ENCODE assay signal across 8 cellular contexts in the genomic region with DNA sequence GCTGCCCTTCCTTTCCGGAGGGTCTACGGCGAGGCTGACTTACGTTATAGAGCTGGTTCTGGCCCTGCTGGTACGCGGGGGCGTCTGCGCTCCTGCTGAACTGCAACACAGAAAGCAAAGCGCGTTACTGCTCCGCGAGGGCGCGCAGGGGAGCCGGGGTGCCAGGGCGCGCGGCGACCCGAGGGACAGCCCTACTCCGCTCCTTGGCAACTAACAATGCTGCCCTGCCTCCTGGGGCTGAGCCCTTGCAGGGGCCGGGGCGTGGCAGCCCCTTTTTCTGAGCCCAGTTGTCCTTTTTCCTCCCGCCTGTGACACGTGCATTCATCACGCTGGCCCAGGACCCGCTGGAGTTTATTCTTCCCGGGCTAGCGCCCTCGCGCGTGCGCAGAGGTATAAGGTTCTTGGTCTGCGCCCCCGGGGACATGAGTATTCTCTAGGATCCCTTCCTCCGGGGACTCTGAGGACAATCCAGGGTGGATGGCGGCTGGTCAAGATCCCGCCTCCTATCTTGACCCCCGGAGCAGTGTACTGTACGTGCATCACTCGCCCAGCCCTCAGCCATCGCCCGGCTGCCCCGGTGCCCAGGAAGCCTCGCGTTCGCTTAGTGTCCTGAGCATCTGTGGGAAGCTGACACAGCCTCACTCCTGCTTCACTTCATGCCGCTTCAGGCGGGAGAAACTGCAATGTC.
DNase-seq lines count a peak whose midpoint lies in the region; ATAC-seq, FAIRE-seq and TF ChIP-seq lines count a peak whose summit lies in the region.

No MANE protein-coding gene starts in this region.

- ATAC-seq in A549 (peak; percentile 42 to 68; a peak in 4 of 6 replicates), psoas muscle (peak; percentile 43 to 75 (median 46)), HG02588 (IDR thresholded peaks at IDR 0.05; ENCODE audit: unreplicated experiment) (no peak)

- H3K27ac ChIP-seq in A549 (peak overlapping the region in 1 of 2 experiments; percentile 69; a peak in 2 of 6 replicates), hepatocyte (no peak overlapping the region), psoas muscle (no peak overlapping the region)

- no peaks in the 10 kb centered on the region for H3K9me2 ChIP-seq in hepatocyte (replicated peaks; ENCODE audit: insufficient read depth)

- CTCF ChIA-PET in A549 (lab: Yijun Ruan, JAX), result interaction anchor here (0.9 to 8.3 kb wide), 10 partner anchors 15 to 174 kb away, joined by 3 to 72 read pairs (median 4); no protein-coding TSS in a partner anchor

- intact Hi-C loops in psoas muscle (cut with DNase I), result no loop called here

- peak overlapping the region; percentile 97 for H3K4me2 ChIP-seq in A549
- peak overlapping the region; percentile 98 for H3K4me2 ChIP-seq in hepatocyte

- H3K4me3 ChIP-seq in A549 (peak overlapping the region; percentile 47), hepatocyte (no peak overlapping the region), psoas muscle (peak overlapping the region; percentile 67)

- H4K20me1 ChIP-seq in hepatocyte (ENCODE audit: insufficient read depth, poor library complexity, severe bottlenecking), result no peaks in the 10 kb centered on the region

- no peak for TF ChIP-seq RAD21 in A549 (conservative IDR thresholded peaks at IDR 0.05 in 1 of 2, IDR thresholded peaks at IDR 0.05 in 1 of 2)

- POLR2A ChIA-PET in A549 (lab: Yijun Ruan, JAX), result no interaction called here

- TF ChIP-seq EP300 in A549 (IDR thresholded peaks at IDR 0.05), result no peak

- H3K4me1 ChIP-seq in A549 (no peaks in the 10 kb centered on the region), hepatocyte (ENCODE audit: insufficient read depth) (peaks cover 4% of the 10 kb centered on the region), psoas muscle (peaks cover 6% of the 10 kb centered on the region)

- H3K27me3 ChIP-seq in hepatocyte (peaks cover 15% of the 10 kb centered on the region), psoas muscle (ENCODE audit: insufficient read depth in 3 of 3, low read length in 2 of 3) (peaks cover 0 to 6% (median 3%) of the 10 kb centered on the region in 3 donors)

- DNase-seq in A549 (ENCODE audit: low read depth in 1 of 2, low spot score in 1 of 2) (peak; percentile 54 to 55), GM03348 (ENCODE audit: low spot score) (peak; percentile 73), NCI-H128 (lab: John Stamatoyannopoulos, UW; ENCODE audit: unreplicated experiment) (peak; percentile 46), amniotic epithelial cell (ENCODE audit: low read depth) (peak; percentile 24), hepatocyte (ENCODE audit: low spot score) (peak; percentile 75), psoas muscle (peak in 1 of 2 donors; percentile 65), T-helper 9 cell (no peak)

- H3K36me3 ChIP-seq in hepatocyte (replicated peaks; ENCODE audit: insufficient read depth, low read depth), result no peaks in the 10 kb centered on the region
- no peaks in the 10 kb centered on the region for H3K36me3 ChIP-seq in psoas muscle (ENCODE audit: insufficient read depth in 1 of 2, low read depth in 1 of 2)

- H2AFZ ChIP-seq in hepatocyte, result peak overlapping the region; percentile 51

- H3K9me3 ChIP-seq in A549, result no peaks in the 10 kb centered on the region; the same call in 2 of the 3 replicates
- no peaks in the 10 kb centered on the region for H3K9me3 ChIP-seq in hepatocyte (ENCODE audit: low read depth)
- H3K9me3 ChIP-seq in psoas muscle, result no peaks in the 10 kb centered on the region

- FAIRE-seq in A549 (lab: Jason Lieb, UNC), result no peak

- H3K79me2 ChIP-seq in hepatocyte, result no peaks in the 10 kb centered on the region

- 49% methylated on average over 41 of the region's 49 CpGs for WGBS in A549 (ENCODE audit: missing lambda C conversion rate)
- WGBS in hepatocyte (ENCODE audit: low lambda C conversion rate, missing lambda C conversion rate), result 11% methylated on average over 49 of the region's 49 CpGs
- WGBS in psoas muscle, 3 donors, result 6 to 9% (median 8%) methylated on average over 45 to 49 of the region's 49 CpGs

- TF ChIP-seq CTCF in A549 (IDR thresholded peaks at IDR 0.05) (peak; percentile 16; the same call in 1 of the 3 replicates), hepatocyte (IDR thresholded peaks at IDR 0.05; ENCODE audit: poor library complexity) (peak; percentile 22), psoas muscle (IDR thresholded peaks at IDR 0.05) (peak; percentile 5)

- no peak for TF ChIP-seq POLR2A in A549 (IDR thresholded peaks at IDR 0.05; ENCODE audit: low read length)

TF ChIP-seq in A549, 52 proteins besides CTCF, POLR2A, EP300 and RAD21:
- TF ChIP-seq, protein P1, sequence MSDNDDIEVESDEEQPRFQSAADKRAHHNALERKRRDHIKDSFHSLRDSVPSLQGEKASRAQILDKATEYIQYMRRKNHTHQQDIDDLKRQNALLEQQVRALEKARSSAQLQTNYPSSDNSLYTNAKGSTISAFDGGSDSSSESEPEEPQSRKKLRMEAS (IDR thresholded peaks at IDR 0.05), result peak; percentile 95
- TF ChIP-seq, protein P2, sequence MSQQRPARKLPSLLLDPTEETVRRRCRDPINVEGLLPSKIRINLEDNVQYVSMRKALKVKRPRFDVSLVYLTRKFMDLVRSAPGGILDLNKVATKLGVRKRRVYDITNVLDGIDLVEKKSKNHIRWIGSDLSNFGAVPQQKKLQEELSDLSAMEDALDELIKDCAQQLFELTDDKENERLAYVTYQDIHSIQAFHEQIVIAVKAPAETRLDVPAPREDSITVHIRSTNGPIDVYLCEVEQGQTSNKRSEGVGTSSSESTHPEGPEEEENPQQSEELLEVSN (IDR thresholded peaks at IDR 0.05; ENCODE audit: borderline replicate concordance, low read depth), result peak; percentile 97
- TF ChIP-seq, protein P3, sequence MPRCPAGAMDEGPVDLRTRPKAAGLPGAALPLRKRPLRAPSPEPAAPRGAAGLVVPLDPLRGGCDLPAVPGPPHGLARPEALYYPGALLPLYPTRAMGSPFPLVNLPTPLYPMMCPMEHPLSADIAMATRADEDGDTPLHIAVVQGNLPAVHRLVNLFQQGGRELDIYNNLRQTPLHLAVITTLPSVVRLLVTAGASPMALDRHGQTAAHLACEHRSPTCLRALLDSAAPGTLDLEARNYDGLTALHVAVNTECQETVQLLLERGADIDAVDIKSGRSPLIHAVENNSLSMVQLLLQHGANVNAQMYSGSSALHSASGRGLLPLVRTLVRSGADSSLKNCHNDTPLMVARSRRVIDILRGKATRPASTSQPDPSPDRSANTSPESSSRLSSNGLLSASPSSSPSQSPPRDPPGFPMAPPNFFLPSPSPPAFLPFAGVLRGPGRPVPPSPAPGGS (IDR thresholded peaks at IDR 0.05), result no peak
- no peak for TF ChIP-seq NFE2L2 (conservative IDR thresholded peaks at IDR 0.05; ENCODE audit: low read length)
- no peak for TF ChIP-seq HEYL (CRISPR knock-in tag; IDR thresholded peaks at IDR 0.05)
- no peak for TF ChIP-seq NR3C1 (IDR thresholded peaks at IDR 0.05)
- no peak for TF ChIP-seq RARB (CRISPR knock-in tag; IDR thresholded peaks at IDR 0.05)
- TF ChIP-seq SMC3 (IDR thresholded peaks at IDR 0.05), result 0 out of 3 replicates have a peak, but pooled peaks have one; percentile 17
